Comparison of ENCODE assay signal across 29 cellular contexts in the genomic region with DNA sequence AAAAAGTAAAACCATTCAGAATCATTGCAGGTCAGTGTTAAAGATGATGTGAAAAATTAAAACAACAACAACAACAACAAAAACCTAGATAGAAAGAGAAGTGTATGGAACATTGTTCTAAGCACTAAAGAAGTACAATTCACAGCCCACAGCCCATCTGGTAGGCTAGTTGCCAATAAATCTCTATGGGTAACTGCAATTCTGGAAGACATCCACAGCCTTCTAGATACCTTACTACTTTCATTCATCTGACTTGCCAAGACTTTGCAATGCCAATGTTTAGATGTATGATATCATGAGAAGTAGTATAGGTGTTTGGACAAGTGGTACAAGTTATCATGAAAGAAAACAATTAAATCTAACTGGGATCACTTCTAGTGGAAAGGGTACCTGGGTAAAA.
A peak's percentile ranks its signal among the peaks of the same experiment; 100 is the strongest.
DNase-seq lines count a peak whose midpoint lies in the region; ATAC-seq and TF ChIP-seq lines count a peak whose summit lies in the region.
"Had no signal": no experiment of that assay in that cellular context is flagged by ENCODE, and none has a peak within 500 bp of the region (broad histone marks: within the 10 kb centered on the region; RNA-seq: fewer than 3 reads in every experiment).

No MANE protein-coding gene starts in this region.

- TF ChIP-seq POLR2A in tibial nerve (IDR thresholded peaks at IDR 0.05), result no peak

- H3K9me3 ChIP-seq in tibial nerve, result no peaks in the 10 kb centered on the region
- H3K9me3 ChIP-seq: left ventricle myocardium inferior, testis, uterus had no signal

- H3K27ac ChIP-seq in tibial nerve, result peak overlapping the region in 3 of 4 donors; percentile 94 to 96 (median 94)
- H3K27ac ChIP-seq: epithelial cell of prostate, KMS-11, left ventricle myocardium inferior, testis, WERI-Rb-1 had no signal

- no peak for TF ChIP-seq EP300 in tibial nerve (IDR thresholded peaks at IDR 0.05)

- peaks cover 0 to 28% (median 8%) of the 10 kb centered on the region in 4 donors for H3K4me1 ChIP-seq in tibial nerve
- H3K4me1 ChIP-seq: left ventricle myocardium inferior, uterus had no signal

- ATAC-seq in left lobe of liver (no peak), GM18511 (IDR thresholded peaks at IDR 0.05; ENCODE audit: unreplicated experiment) (no peak), GM21526 (IDR thresholded peaks at IDR 0.05; ENCODE audit: low FRiP score, unreplicated experiment) (no peak)
- ATAC-seq: activated naive CD8-positive, alpha-beta T cell treated with anti-CD3 and anti-CD28 coated beads, Interleukin-2, amount 50 U/mL, for 24 hours; HCT116; stimulated activated naive CD8-positive, alpha-beta T cell treated with anti-CD3 and anti-CD28 coated beads, Interleukin-15, Interleukin-2, amounts not matched to agents 100 U/mL and 50 U/mL, for 24 hours had no signal

- H3K36me3 ChIP-seq in tibial nerve, result no peaks in the 10 kb centered on the region
- H3K36me3 ChIP-seq: left ventricle myocardium inferior, uterus, WERI-Rb-1 had no signal

- TF ChIP-seq CTCF in fibroblast of pulmonary artery (IDR thresholded peaks at IDR 0.05; ENCODE audit: low read length, missing control alignments), result no peak
- TF ChIP-seq CTCF in tibial nerve (IDR thresholded peaks at IDR 0.05), result no peak

- H3K4me3 ChIP-seq in fibroblast of pulmonary artery (replicated peaks; ENCODE audit: low read depth, low read length) (no peak overlapping the region), tibial nerve (no peak overlapping the region)
- H3K4me3 ChIP-seq: left ventricle myocardium inferior, testis, uterus had no signal

- DNase-seq in NCI-H2171 treated with DMSO at 0.1 percent for 48 hours (lab: John Stamatoyannopoulos, UW) (peak; percentile 2), NCI-H2171 (lab: John Stamatoyannopoulos, UW) (no peak), amniotic epithelial cell (ENCODE audit: low read depth) (peak; percentile 30), fibroblast of pulmonary artery (ENCODE audit: low read depth) (peak; percentile 52), tibial nerve (ENCODE audit: low spot score in 2 of 2) (no peak), left lobe of liver (ENCODE audit: low spot score) (no peak)
- DNase-seq: 8988T; activated CD4-positive, alpha-beta T cell treated with anti-CD3 and anti-CD28 coated beads, Interleukin-2, amount 10 ng/mL, durations not matched to agents 24 days and 14 days; activated naive CD8-positive, alpha-beta T cell treated with anti-CD3 and anti-CD28 coated beads, Interleukin-2, amount 50 U/mL, for 24 hours; activated T-cell treated with anti-CD3 and anti-CD28 coated beads, Interleukin-2, amount 50 U/mL, for 48 hours; AML-193; CD4-positive, alpha-beta T cell; effector CD4-positive, alpha-beta T cell; left ventricle myocardium inferior; MV-4-11; naive B cell; NCI-H1436 treated with DMSO at 0.1 percent for 48 hours; NCI-H2107; Right ventricle myocardium superior; stimulated activated naive CD8-positive, alpha-beta T cell treated with anti-CD3 and anti-CD28 coated beads, Interleukin-15, Interleukin-2, amounts not matched to agents 100 U/mL and 50 U/mL, for 24 hours; T-helper 9 cell; testis; uterus; WERI-Rb-1 had no signal

- no peaks in the 10 kb centered on the region for H3K27me3 ChIP-seq in tibial nerve
- H3K27me3 ChIP-seq: testis, uterus had no signal

Comparison
In these comparisons a context has a peak if more than half of its experiments do, and no peak if none do; other contexts are left out.
1. DNase-seq: peak in NCI-H2171 treated with DMSO at 0.1 percent for 48 hours (single experiment), amniotic epithelial cell (single experiment) and fibroblast of pulmonary artery (single experiment); none in NCI-H2171 (single experiment), tibial nerve (0 of 2) and left lobe of liver (single experiment).